ENCODE assay signal across 8 cellular contexts in genomic region chr5:140106805-140107311, GRCh38. TPM values are rescaled to one million over a fixed set of nuclear protein-coding genes. Genes with fewer than 3 reads are reported as not detected.
DNase-seq lines count a peak whose midpoint lies in the region; ATAC-seq, FAIRE-seq and TF ChIP-seq lines count a peak whose summit lies in the region.

No MANE protein-coding gene starts in this region.

- no peak for ATAC-seq in HG03432 (IDR thresholded peaks at IDR 0.05; ENCODE audit: unreplicated experiment)

- H3K4me1 ChIP-seq in colonic mucosa: no peaks in the 10 kb centered on the region
- peaks cover 17% of the 10 kb centered on the region for H3K4me1 ChIP-seq in mucosa of stomach (ENCODE audit: control insufficient read depth, insufficient read depth, low read length)

- CTCF ChIA-PET in AG04449 (lab: Yijun Ruan, JAX): interaction anchor here (0.6 to 4.7 kb wide), 9 partner anchors 22 to 320 kb away, joined by 3 to 49 read pairs (median 7); no protein-coding TSS in a partner anchor

- peak overlapping the region; percentile 85 for H3K4me3 ChIP-seq in AG04449 (ENCODE audit: low read depth, low read length)
- peak overlapping the region; percentile 87 for H3K4me3 ChIP-seq in Jurkat, Clone E6-1 (ENCODE audit: low read length)
- H3K4me3 ChIP-seq in colonic mucosa: peak overlapping the region; percentile 59
- H3K4me3 ChIP-seq in mucosa of stomach (ENCODE audit: low read length): peak overlapping the region; percentile 43

- H3K9ac ChIP-seq in colonic mucosa (ENCODE audit: low read depth in 2 of 2, low read length in 2 of 2) (peak overlapping the region; percentile 62 to 92), mucosa of stomach (ENCODE audit: low read length) (peak overlapping the region; percentile 93)

- no peaks in the 10 kb centered on the region for H3K27me3 ChIP-seq in colonic mucosa
- H3K27me3 ChIP-seq in mucosa of stomach (ENCODE audit: control insufficient read depth, insufficient read depth, low read length): peaks cover 10% of the 10 kb centered on the region

- TF ChIP-seq CTCF in AG04449 (IDR thresholded peaks at IDR 0.05; ENCODE audit: insufficient read depth, low read length, missing control alignments) (no peak), colonic mucosa (IDR thresholded peaks at IDR 0.05) (no peak)

- FAIRE-seq in HTR-8/SVneo (lab: Jason Lieb, UNC): no peak

- POLR2A ChIA-PET in AG04449 (lab: Yijun Ruan, JAX): interaction anchor here (0.8 to 1.6 kb wide), 4 partner anchors 10 to 107 kb away, joined by 3 to 8 read pairs (median 4); no protein-coding TSS in a partner anchor

- H3K27ac ChIP-seq in colonic mucosa: peak overlapping the region; percentile 96

- intact Hi-C loops in colonic mucosa (cut with DNase I): loop anchor here (5.0 kb wide), 1 partner anchor 35 kb away; no protein-coding TSS in a partner anchor

- no peaks in the 10 kb centered on the region for H3K36me3 ChIP-seq in colonic mucosa
- no peaks in the 10 kb centered on the region for H3K36me3 ChIP-seq in mucosa of stomach (ENCODE audit: control insufficient read depth, insufficient read depth, low read length)

- DNase-seq in AG04449 (ENCODE audit: low read depth, low spot score): no peak
- DNase-seq in Jurkat, Clone E6-1 (ENCODE audit: low read depth, low spot score): no peak
- no peak for DNase-seq in colonic mucosa
- no peak for DNase-seq in mucosa of gallbladder (ENCODE audit: low spot score)
- DNase-seq in SW480 (ENCODE audit: low spot score): no peak
- DNase-seq in HTR-8/SVneo (ENCODE audit: insufficient read length, low spot score): no peak

- no peaks in the 10 kb centered on the region for H3K9me3 ChIP-seq in colonic mucosa
- H3K9me3 ChIP-seq in mucosa of stomach (ENCODE audit: control insufficient read depth, low read length): no peaks in the 10 kb centered on the region

RNA-seq across cellular contexts. Expression of gene PURA, which starts 7.1 kb away (rescaled TPM):
- polyA plus RNA-seq in Jurkat, Clone E6-1 (2012; ENCODE audit: insufficient read depth, insufficient read length): 9.3 TPM
- total RNA-seq in colonic mucosa (10 to 100 TPM; 20.5 to 21.6 TPM), mucosa of gallbladder (39.4 TPM)

RNA-seq across cellular contexts. Expression of gene IGIP, which starts 18.9 kb away (rescaled TPM):
- polyA plus RNA-seq in Jurkat, Clone E6-1 (2012; ENCODE audit: insufficient read depth, insufficient read length): 2.9 TPM
- total RNA-seq in colonic mucosa: 1 to 10 TPM; 7.8 to 9.5 TPM
- total RNA-seq in mucosa of gallbladder: 17.6 TPM
